ENCODE assay signal across 22 cellular contexts in the genomic region with DNA sequence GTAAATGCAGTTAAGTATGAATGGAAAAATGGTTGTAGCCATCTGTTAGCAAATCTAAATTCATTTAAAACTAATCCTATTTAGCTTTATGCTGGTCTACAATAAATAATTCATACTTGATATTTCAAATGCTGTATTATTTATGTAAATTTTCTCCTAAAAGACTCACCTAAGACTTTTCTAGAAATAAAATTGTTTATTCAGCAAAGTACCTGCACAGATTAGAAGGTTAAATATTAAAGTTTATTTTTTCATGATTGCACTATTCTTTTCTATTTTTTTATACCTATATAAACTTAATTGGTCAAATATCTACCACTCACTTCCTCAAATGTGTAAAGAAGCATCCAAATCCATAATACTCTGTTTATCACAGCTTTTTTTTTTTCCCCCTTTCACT. TPM values are rescaled to one million over a fixed set of nuclear protein-coding genes. Genes with fewer than 3 reads are reported as not detected.
A peak's percentile ranks its signal among the peaks of the same experiment; 100 is the strongest.
DNase-seq lines count a peak whose midpoint lies in the region; ATAC-seq and TF ChIP-seq lines count a peak whose summit lies in the region.
"Had no signal": no experiment of that assay in that cellular context is flagged by ENCODE, and none has a peak within 500 bp of the region (broad histone marks: within the 10 kb centered on the region; RNA-seq: fewer than 3 reads in every experiment).

No MANE protein-coding gene starts in this region.

- peaks cover 35% of the 10 kb centered on the region for H3K36me3 Mint-ChIP-seq in activated naive CD4-positive, alpha-beta T cell treated with anti-CD3 and anti-CD28 coated beads for 36 hours (ENCODE audit: low read depth)
- peaks cover 46% of the 10 kb centered on the region for H3K36me3 Mint-ChIP-seq in activated naive CD4-positive, alpha-beta T cell treated with anti-CD3 and anti-CD28 coated beads, Interleukin-2, amount 10 ng/mL, durations not matched to agents 7 days and 5 days
- H3K36me3 Mint-ChIP-seq in T-helper 17 cell (ENCODE audit: low read depth) = peaks cover 3% of the 10 kb centered on the region

- ATAC-seq in T-helper 17 cell (no peak), HG03097 (IDR thresholded peaks at IDR 0.05; ENCODE audit: low FRiP score, unreplicated experiment) (no peak), HG03045 (IDR thresholded peaks at IDR 0.05; ENCODE audit: unreplicated experiment) (no peak)
- ATAC-seq: stimulated activated naive CD8-positive, alpha-beta T cell treated with anti-CD3 and anti-CD28 coated beads, Interleukin-15, amount 100 ng/mL, for 72 hours had no signal

- H3K9me3 Mint-ChIP-seq in activated naive CD4-positive, alpha-beta T cell treated with anti-CD3 and anti-CD28 coated beads for 36 hours = no peaks in the 10 kb centered on the region
- H3K9me3 Mint-ChIP-seq in activated naive CD4-positive, alpha-beta T cell treated with anti-CD3 and anti-CD28 coated beads, Interleukin-2, amount 10 ng/mL, durations not matched to agents 7 days and 5 days = no peaks in the 10 kb centered on the region
- H3K9me3 Mint-ChIP-seq: nephron; stimulated activated naive CD8-positive, alpha-beta T cell treated with anti-CD3 and anti-CD28 coated beads, Interleukin-15, amount 100 ng/mL, for 72 hours; T-helper 1 cell treated with Interleukin-12 subunit alpha and Interleukin-12 subunit beta and Interleukin-4 antibody, amounts not matched to agents 30 μg/mL and 1 μg/mL, for 36 hours had no signal

- H3K36me3 ChIP-seq in esophagus muscularis mucosa (no peaks in the 10 kb centered on the region), subcutaneous abdominal adipose tissue (ENCODE audit: control insufficient read depth in 5 of 5, insufficient read depth in 5 of 5, low read length in 5 of 5) (no peaks in the 10 kb centered on the region)
- H3K36me3 ChIP-seq: vagina had no signal

- H3K9ac ChIP-seq in subcutaneous abdominal adipose tissue (ENCODE audit: low read length in 5 of 5) = peak overlapping the region in 1 of 5 donors; percentile 34

- CTCF ChIA-PET in activated naive CD4-positive, alpha-beta T cell treated with anti-CD3 and anti-CD28 coated beads for 36 hours (lab: Charles Lee) = interaction anchor here (0.8 kb wide), 1 partner anchor 42 kb away, joined by 3 read pairs; no protein-coding TSS in a partner anchor
- CTCF ChIA-PET in activated naive CD4-positive, alpha-beta T cell treated with anti-CD3 and anti-CD28 coated beads, Interleukin-2, amount 10 ng/mL, durations not matched to agents 7 days and 5 days (lab: Charles Lee) = no interaction called here

- H3K27me3 ChIP-seq in esophagus muscularis mucosa = no peaks in the 10 kb centered on the region
- no peaks in the 10 kb centered on the region for H3K27me3 ChIP-seq in subcutaneous abdominal adipose tissue (ENCODE audit: control insufficient read depth in 5 of 5, insufficient read depth in 4 of 5, low read length in 5 of 5)
- H3K27me3 ChIP-seq: hepatocyte, vagina had no signal

- H3K4me3 ChIP-seq in esophagus muscularis mucosa = no peak overlapping the region
- no peak overlapping the region for H3K4me3 ChIP-seq in subcutaneous abdominal adipose tissue (ENCODE audit: low read depth in 1 of 5, low read length in 5 of 5)
- H3K4me3 ChIP-seq: hepatocyte, vagina had no signal

- intact Hi-C loops in activated naive CD4-positive, alpha-beta T cell treated with anti-CD3 and anti-CD28 coated beads for 36 hours (cut with micrococcal nuclease) = no loop called here
- intact Hi-C loops in esophagus muscularis mucosa (cut with DNase I) = no loop called here

- no peak for TF ChIP-seq CTCF in esophagus muscularis mucosa (IDR thresholded peaks at IDR 0.05)

- no peak for DNase-seq in activated naive CD4-positive, alpha-beta T cell treated with anti-CD3 and anti-CD28 coated beads for 36 hours
- DNase-seq in activated naive CD4-positive, alpha-beta T cell treated with anti-CD3 and anti-CD28 coated beads, Interleukin-2, amount 10 ng/mL, durations not matched to agents 7 days and 5 days = no peak
- DNase-seq in T-helper 17 cell (no peak), esophagus muscularis mucosa (ENCODE audit: extremely low spot score) (no peak)
- no peak for DNase-seq in activated CD8-positive, alpha-beta memory T cell treated with anti-CD3 and anti-CD28 coated beads for 24 hours
- DNase-seq: activated gamma-delta T cell treated with Interleukin-2 at 50 U/mL for 16 hours; cortex of kidney; DMS79; H7; mammary epithelial cell; NCI-H1436; NCI-H2171; SHP77 treated with DMSO at 0.1 percent for 48 hours; stimulated activated CD4-positive, alpha-beta T cell treated with anti-CD3 and anti-CD28 coated beads, Interleukin-2, amount 100 ng/mL, for 24 hours; stimulated activated naive CD8-positive, alpha-beta T cell treated with anti-CD3 and anti-CD28 coated beads, Interleukin-15, amount 100 ng/mL, for 72 hours had no signal

- H3K27me3 Mint-ChIP-seq in activated naive CD4-positive, alpha-beta T cell treated with anti-CD3 and anti-CD28 coated beads for 36 hours (ENCODE audit: low read depth) = no peaks in the 10 kb centered on the region
- no peaks in the 10 kb centered on the region for H3K27me3 Mint-ChIP-seq in activated naive CD4-positive, alpha-beta T cell treated with anti-CD3 and anti-CD28 coated beads, Interleukin-2, amount 10 ng/mL, durations not matched to agents 7 days and 5 days
- H3K27me3 Mint-ChIP-seq in T-helper 17 cell = no peaks in the 10 kb centered on the region
- H3K27me3 Mint-ChIP-seq: stimulated activated naive CD8-positive, alpha-beta T cell treated with anti-CD3 and anti-CD28 coated beads, Interleukin-15, amount 100 ng/mL, for 72 hours had no signal

- H3K27ac Mint-ChIP-seq in activated naive CD4-positive, alpha-beta T cell treated with anti-CD3 and anti-CD28 coated beads for 36 hours = peak overlapping the region; percentile 48
- no peak overlapping the region for H3K27ac Mint-ChIP-seq in activated naive CD4-positive, alpha-beta T cell treated with anti-CD3 and anti-CD28 coated beads, Interleukin-2, amount 10 ng/mL, durations not matched to agents 7 days and 5 days
- H3K27ac Mint-ChIP-seq in T-helper 17 cell = peak overlapping the region; percentile 94
- H3K27ac Mint-ChIP-seq: nephron; T-helper 1 cell treated with Interleukin-12 subunit alpha and Interleukin-12 subunit beta and Interleukin-4 antibody, amounts not matched to agents 30 μg/mL and 1 μg/mL, for 36 hours had no signal

- H3K4me3 Mint-ChIP-seq in activated naive CD4-positive, alpha-beta T cell treated with anti-CD3 and anti-CD28 coated beads for 36 hours = no peak overlapping the region
- H3K4me3 Mint-ChIP-seq in activated naive CD4-positive, alpha-beta T cell treated with anti-CD3 and anti-CD28 coated beads, Interleukin-2, amount 10 ng/mL, durations not matched to agents 7 days and 5 days = no peak overlapping the region
- peak overlapping the region; percentile 65 for H3K4me3 Mint-ChIP-seq in T-helper 17 cell
- H3K4me3 Mint-ChIP-seq: nephron; T-helper 1 cell treated with Interleukin-12 subunit alpha and Interleukin-12 subunit beta and Interleukin-4 antibody, amounts not matched to agents 30 μg/mL and 1 μg/mL, for 36 hours had no signal

- H3K9me3 ChIP-seq in T-helper 17 cell (ENCODE audit: control insufficient read depth, low read length, poor library complexity, severe bottlenecking) (no peaks in the 10 kb centered on the region), esophagus muscularis mucosa (no peaks in the 10 kb centered on the region), subcutaneous abdominal adipose tissue (ENCODE audit: control insufficient read depth in 5 of 5, low read length in 5 of 5) (no peaks in the 10 kb centered on the region)
- H3K9me3 ChIP-seq: vagina had no signal

- peak overlapping the region; percentile 40 to 68 (median 62) for H3K27ac ChIP-seq in esophagus muscularis mucosa (replicated peaks in 1 of 4)
- peak overlapping the region; percentile 59 for H3K27ac ChIP-seq in subcutaneous abdominal adipose tissue (ENCODE audit: low read depth, low read length)
- H3K27ac ChIP-seq: hepatocyte had no signal

- TF ChIP-seq POLR2A in esophagus muscularis mucosa (IDR thresholded peaks at IDR 0.05; ENCODE audit: low read depth) = no peak

- H3K4me1 ChIP-seq in esophagus muscularis mucosa (peaks cover 55 to 82% (median 79%) of the 10 kb centered on the region in 4 donors), subcutaneous abdominal adipose tissue (ENCODE audit: control insufficient read depth in 5 of 5, insufficient read depth in 5 of 5, low read length in 5 of 5) (peaks cover 0 to 34% (median 29%) of the 10 kb centered on the region in 5 donors)

- H3K4me1 Mint-ChIP-seq in activated naive CD4-positive, alpha-beta T cell treated with anti-CD3 and anti-CD28 coated beads for 36 hours (ENCODE audit: low read depth) = peaks cover 79% of the 10 kb centered on the region
- H3K4me1 Mint-ChIP-seq in activated naive CD4-positive, alpha-beta T cell treated with anti-CD3 and anti-CD28 coated beads, Interleukin-2, amount 10 ng/mL, durations not matched to agents 7 days and 5 days = peaks cover 66% of the 10 kb centered on the region
- H3K4me1 Mint-ChIP-seq in T-helper 17 cell = peaks cover 47% of the 10 kb centered on the region

- no peak for TF ChIP-seq EP300 in esophagus muscularis mucosa (IDR thresholded peaks at IDR 0.05)

RNA-seq across cellular contexts. Expression of a gene that starts 45.2 kb away (rescaled TPM):
- total RNA-seq in activated naive CD4-positive, alpha-beta T cell treated with anti-CD3 and anti-CD28 coated beads for 36 hours = 100 to 1,000 TPM; 387 to 391 TPM
- total RNA-seq in T-helper 17 cell (100 to 1,000 TPM; 641 to 725 TPM), esophagus muscularis mucosa (100 to 1,000 TPM; 635 to 868 (median 720) TPM)
